Comparison of ENCODE assay signal across 12 cellular contexts in the genomic region with DNA sequence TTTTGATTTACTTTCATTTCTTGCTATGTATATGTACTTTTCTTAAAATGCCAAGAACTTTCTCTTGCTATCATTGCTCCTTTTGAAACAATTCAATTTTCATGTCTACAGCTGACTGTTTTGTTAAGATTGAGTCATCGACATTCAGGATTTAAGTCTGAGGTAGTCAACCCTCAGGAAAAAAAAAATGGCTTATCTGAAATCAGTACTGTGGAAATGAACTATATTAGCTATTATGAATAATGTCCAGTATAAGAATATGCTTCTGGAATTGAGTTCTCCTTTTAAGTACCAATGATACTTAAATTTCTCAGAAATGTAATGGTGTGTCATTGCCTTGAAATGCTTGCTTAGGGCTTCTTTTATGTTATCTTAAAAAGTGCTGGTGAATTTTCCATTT. TPM values are rescaled to one million over a fixed set of nuclear protein-coding genes. Genes with fewer than 3 reads are reported as not detected.
DNase-seq lines count a peak whose midpoint lies in the region; ATAC-seq, FAIRE-seq and TF ChIP-seq lines count a peak whose summit lies in the region.
"Had no signal": no experiment of that assay in that cellular context is flagged by ENCODE, and none has a peak within 500 bp of the region (broad histone marks: within the 10 kb centered on the region; RNA-seq: fewer than 3 reads in every experiment).

No MANE protein-coding gene starts in this region.

- H3K9me3 Mint-ChIP-seq in activated naive CD8-positive, alpha-beta T cell treated with anti-CD3 and anti-CD28 coated beads, Interleukin-2, amount 10 ng/mL, durations not matched to agents 7 days and 5 days = no peaks in the 10 kb centered on the region

- peaks cover 19% of the 10 kb centered on the region for H3K4me1 ChIP-seq in keratinocyte (ENCODE audit: control insufficient read depth, extremely low read depth, insufficient read depth, low read length)
- H3K4me1 ChIP-seq in kidney (ENCODE audit: control insufficient read depth in 1 of 2, insufficient read depth in 1 of 2, low read depth in 1 of 2, low read length in 2 of 2) = peaks cover 0 to 7% of the 10 kb centered on the region in 2 donors

- H3K9ac ChIP-seq in keratinocyte (ENCODE audit: control insufficient read depth, extremely low read depth, insufficient read depth, low read length) = no peak overlapping the region
- no peak overlapping the region for H3K9ac ChIP-seq in kidney (ENCODE audit: low read length in 2 of 2)
- H3K9ac ChIP-seq: parathyroid adenoma had no signal

- peak overlapping the region; percentile 28 for H3K4me2 ChIP-seq in keratinocyte (ENCODE audit: control insufficient read depth, extremely low read depth, insufficient read depth, low read depth, low read length)

- no peak overlapping the region for H3K4me3 Mint-ChIP-seq in activated naive CD8-positive, alpha-beta T cell treated with anti-CD3 and anti-CD28 coated beads, Interleukin-2, amount 10 ng/mL, durations not matched to agents 7 days and 5 days

- H3K27me3 ChIP-seq in keratinocyte (ENCODE audit: control insufficient read depth, extremely low read depth, insufficient read depth, low read length) = no peaks in the 10 kb centered on the region
- H3K27me3 ChIP-seq: transverse colon had no signal

- DNase-seq in AG08395 (ENCODE audit: low spot score) (peak; percentile 4), HCEC 1CT (peak; percentile 58), keratinocyte (ENCODE audit: low read depth, low spot score) (no peak), UCSD-AML1 (lab: John Stamatoyannopoulos, UW; ENCODE audit: unreplicated experiment) (no peak), NCI-H748 treated with DMSO at 0.1 percent for 48 hours (lab: John Stamatoyannopoulos, UW) (no peak), kidney (no peak), cardiac septum (ENCODE audit: low spot score) (no peak)
- no peak for DNase-seq in activated naive CD8-positive, alpha-beta T cell treated with anti-CD3 and anti-CD28 coated beads, Interleukin-2, amount 10 ng/mL, durations not matched to agents 7 days and 5 days
- DNase-seq: central memory CD4-positive, alpha-beta T cell; NCI-H524; transverse colon had no signal

- dilution Hi-C loops in keratinocyte (cut with MboI; ENCODE audit: extremely low pct_ligation_motif_present, low sequenced_read_pairs) = no loop called here

- H3K9me3 ChIP-seq in keratinocyte (ENCODE audit: control insufficient read depth, low read depth, low read length) (no peaks in the 10 kb centered on the region), kidney (ENCODE audit: control insufficient read depth in 1 of 2, low read length in 2 of 2) (no peaks in the 10 kb centered on the region)
- H3K9me3 ChIP-seq: transverse colon had no signal

- H3K79me2 ChIP-seq in keratinocyte (ENCODE audit: control insufficient read depth, insufficient read depth, low read length) = no peaks in the 10 kb centered on the region
- H3K79me2 ChIP-seq: parathyroid adenoma had no signal

- peak overlapping the region; percentile 61 for H3K27ac Mint-ChIP-seq in activated naive CD8-positive, alpha-beta T cell treated with anti-CD3 and anti-CD28 coated beads, Interleukin-2, amount 10 ng/mL, durations not matched to agents 7 days and 5 days

- H3K4me3 ChIP-seq in keratinocyte (ENCODE audit: control insufficient read depth in 2 of 3, extremely low read depth in 1 of 3, insufficient read depth in 2 of 3, low read depth in 1 of 3, low read length in 3 of 3) (no peak overlapping the region), kidney (ENCODE audit: low read length in 2 of 2) (no peak overlapping the region)
- H3K4me3 ChIP-seq: transverse colon had no signal

- intact Hi-C loops in kidney (cut with DNase I) = no loop called here
- intact Hi-C loops in cardiac septum (cut with DNase I) = no loop called here

- no peak overlapping the region for H3K27ac ChIP-seq in keratinocyte (ENCODE audit: control insufficient read depth, insufficient read depth, low read length)
- no peak overlapping the region for H3K27ac ChIP-seq in kidney (ENCODE audit: low read depth in 2 of 2, low read length in 2 of 2)
- H3K27ac ChIP-seq: parathyroid adenoma, transverse colon had no signal

- H2AFZ ChIP-seq in keratinocyte (ENCODE audit: control insufficient read depth, low read length) = no peak overlapping the region
- H2AFZ ChIP-seq: parathyroid adenoma had no signal

- peaks cover 64% of the 10 kb centered on the region for H3K36me3 Mint-ChIP-seq in activated naive CD8-positive, alpha-beta T cell treated with anti-CD3 and anti-CD28 coated beads, Interleukin-2, amount 10 ng/mL, durations not matched to agents 7 days and 5 days

- TF ChIP-seq CTCF in keratinocyte (optimal IDR thresholded peaks at IDR 0.05 in 1 of 3, IDR thresholded peaks at IDR 0.05 in 1 of 3, conservative IDR thresholded peaks at IDR 0.05 in 1 of 3; ENCODE audit: extremely low read depth in 1 of 3, insufficient read depth in 2 of 3, low read length in 3 of 3) = no peak
- TF ChIP-seq CTCF in kidney (IDR thresholded peaks at IDR 0.05; ENCODE audit: borderline replicate concordance, extremely low read depth, insufficient read depth) = no peak

- no peaks in the 10 kb centered on the region for H4K20me1 ChIP-seq in keratinocyte (ENCODE audit: control insufficient read depth, extremely low read depth, insufficient read depth, low read length)

- H3K27me3 Mint-ChIP-seq in activated naive CD8-positive, alpha-beta T cell treated with anti-CD3 and anti-CD28 coated beads, Interleukin-2, amount 10 ng/mL, durations not matched to agents 7 days and 5 days = no peaks in the 10 kb centered on the region

- no peaks in the 10 kb centered on the region for H3K9me1 ChIP-seq in keratinocyte (ENCODE audit: control insufficient read depth, extremely low read depth, insufficient read depth, low read length)

- H3K36me3 ChIP-seq in keratinocyte (ENCODE audit: control insufficient read depth in 2 of 2, extremely low read depth in 1 of 2, insufficient read depth in 2 of 2, low read length in 2 of 2) = no peaks in the 10 kb centered on the region
- no peaks in the 10 kb centered on the region for H3K36me3 ChIP-seq in kidney (ENCODE audit: control insufficient read depth in 1 of 2, insufficient read depth in 2 of 2, low read length in 2 of 2)
- H3K36me3 ChIP-seq: transverse colon had no signal

- H3K4me1 Mint-ChIP-seq in activated naive CD8-positive, alpha-beta T cell treated with anti-CD3 and anti-CD28 coated beads, Interleukin-2, amount 10 ng/mL, durations not matched to agents 7 days and 5 days = peaks cover 56% of the 10 kb centered on the region

- POLR2A ChIA-PET in activated naive CD8-positive, alpha-beta T cell treated with anti-CD3 and anti-CD28 coated beads, Interleukin-2, amount 10 ng/mL, durations not matched to agents 7 days and 5 days (lab: Charles Lee) = interaction anchor here (0.7 kb wide), 1 partner anchor 78 kb away, joined by 3 read pairs; no protein-coding TSS in a partner anchor

- ATAC-seq in activated naive CD8-positive, alpha-beta T cell treated with anti-CD3 and anti-CD28 coated beads, Interleukin-2, amount 10 ng/mL, durations not matched to agents 7 days and 5 days (ENCODE audit: low read depth) = no peak

- FAIRE-seq in keratinocyte (lab: Jason Lieb, UNC) (peak; percentile 55), kidney (lab: Jason Lieb, UNC) (no peak)

RNA-seq across cellular contexts. Expression of a gene that starts 37.9 kb away (rescaled TPM):
- 100 to 1,000 TPM; 121 to 122 TPM for total RNA-seq in activated naive CD8-positive, alpha-beta T cell treated with anti-CD3 and anti-CD28 coated beads, Interleukin-2, amount 10 ng/mL, durations not matched to agents 7 days and 5 days
- polyA plus RNA-seq in keratinocyte (12.5 to 20.8 TPM (median 15.6 TPM) in 3 replicates), kidney (ENCODE audit: insufficient read depth, low read depth, low replicate concordance) (13.3 TPM)
- 35.7 TPM for polyA plus RNA-seq in keratinocyte (2011; ENCODE audit: low read depth)
- polyA plus RNA-seq in keratinocyte (2011; cell fraction: cytosol; rRNA removed) = 9.4 and 14.7 TPM in 2 replicates
- 12.1 and 15.3 TPM in 2 replicates for polyA plus RNA-seq in keratinocyte (2011; cell fraction: nucleus; rRNA removed)
- 10.3 and 27.0 TPM in 2 replicates for polyA plus RNA-seq in keratinocyte (2012; ENCODE audit: low replicate concordance)
- polyA minus RNA-seq in keratinocyte = 0.23 to 15.2 TPM (median 7.0 TPM) in 3 replicates
- 9.6 TPM for polyA minus RNA-seq in keratinocyte (2011; cell fraction: cytosol; rRNA and poly(A)+ RNA removed)
- polyA minus RNA-seq in keratinocyte (2011; cell fraction: nucleus; rRNA and poly(A)+ RNA removed) = 7.2 and 13.7 TPM in 2 replicates
- total RNA-seq in kidney (41.5 TPM), cardiac septum (2.6 TPM)

RNA-seq across cellular contexts. Expression of a gene that starts 58.6 kb away (rescaled TPM):
- 10 to 100 TPM; 80.7 to 89.5 TPM for total RNA-seq in activated naive CD8-positive, alpha-beta T cell treated with anti-CD3 and anti-CD28 coated beads, Interleukin-2, amount 10 ng/mL, durations not matched to agents 7 days and 5 days
- polyA plus RNA-seq in keratinocyte (121 to 154 TPM (median 149 TPM) in 3 replicates), kidney (ENCODE audit: insufficient read depth, low read depth, low replicate concordance) (212 TPM)
- polyA plus RNA-seq in keratinocyte (2011; ENCODE audit: low read depth) = 77.0 TPM
- polyA plus RNA-seq in keratinocyte (2011; cell fraction: cytosol; rRNA removed) = 101 and 205 TPM in 2 replicates
- 216 and 219 TPM in 2 replicates for polyA plus RNA-seq in keratinocyte (2011; cell fraction: nucleus; rRNA removed)
- 95.6 and 120 TPM in 2 replicates for polyA plus RNA-seq in keratinocyte (2012; ENCODE audit: low replicate concordance)
- polyA minus RNA-seq in keratinocyte = 100 to 280 TPM (median 213 TPM) in 3 replicates
- polyA minus RNA-seq in keratinocyte (2011; cell fraction: cytosol; rRNA and poly(A)+ RNA removed) = 107 TPM
- polyA minus RNA-seq in keratinocyte (2011; cell fraction: nucleus; rRNA and poly(A)+ RNA removed) = 126 and 173 TPM in 2 replicates
- total RNA-seq in kidney (202 TPM), cardiac septum (189 TPM)

Comparison
In these comparisons a context has a peak if more than half of its experiments do, and no peak if none do; other contexts are left out.
1. DNase-seq: peak in AG08395 (single experiment) and HCEC 1CT (single experiment); none in activated naive CD8-positive, alpha-beta T cell treated with anti-CD3 and anti-CD28 coated beads, Interleukin-2, amount 10 ng/mL, durations not matched to agents 7 days and 5 days (single experiment), keratinocyte (single experiment), UCSD-AML1 (single experiment), NCI-H748 treated with DMSO at 0.1 percent for 48 hours (single experiment), kidney (single experiment) and cardiac septum (single experiment).
2. RNA of a gene that starts 37.9 kb away (total RNA-seq): 121 to 122 TPM in activated naive CD8-positive, alpha-beta T cell treated with anti-CD3 and anti-CD28 coated beads, Interleukin-2, amount 10 ng/mL, durations not matched to agents 7 days and 5 days and 41.5 TPM in kidney (single experiment); 2.6 TPM in cardiac septum (single experiment); every median in the first group is over 10 times any median in the second.